Comparison of ENCODE assay signal across 35 cellular contexts in genomic region chr12:114721266-114721665, GRCh38. TPM values are rescaled to one million over a fixed set of nuclear protein-coding genes. Genes with fewer than 3 reads are reported as not detected.
"Had no signal": no experiment of that assay in that cellular context is flagged by ENCODE, and none has a peak within 500 bp of the region (broad histone marks: within the 10 kb centered on the region; RNA-seq: fewer than 3 reads in every experiment).

No MANE protein-coding gene starts in this region.

- FAIRE-seq: bronchial epithelial cell, TTC549 had no signal

- H3K9me3 ChIP-seq: adrenal gland had no signal

- ATAC-seq: activated CD8-positive, alpha-beta T cell treated with anti-CD3 and anti-CD28 coated beads for 36 hours; activated naive CD4-positive, alpha-beta T cell treated with anti-CD3 and anti-CD28 coated beads, Interleukin-2, amount 50 U/mL, for 72 hours; activated T-cell treated with anti-CD3 and anti-CD28 coated beads, Interleukin-2, amount 50 U/mL, for 4 hours; activated T-cell treated with anti-CD3 and anti-CD28 coated beads, Interleukin-2, amount 50 U/mL, for 72 hours; activated T-helper 17 cell treated with anti-CD3 and anti-CD28 coated beads, Interleukin-2, amount 50 U/mL, for 72 hours had no signal

- H3K36me3 ChIP-seq: adrenal gland, cardiac muscle cell had no signal

- H3K27me3 ChIP-seq: adrenal gland, cardiac muscle cell had no signal

- DNase-seq: activated B cell treated with CpG ODN at 0.5 μM for 24 hours; activated CD4-positive, alpha-beta memory T cell treated with anti-CD3 and anti-CD28 coated beads for 36 hours; activated CD4-positive, alpha-beta T cell treated with anti-CD3 and anti-CD28 coated beads for 4 hours; activated CD4-positive, alpha-beta T cell treated with anti-CD3 and anti-CD28 coated beads, Interleukin-2, amount 10 ng/mL, durations not matched to agents 24 days and 14 days; activated CD4-positive, alpha-beta T cell treated with anti-CD3 and anti-CD28 coated beads, Interleukin-2, amount 50 U/mL, for 1 hour; activated CD4-positive, alpha-beta T cell treated with anti-CD3 and anti-CD28 coated beads, Interleukin-2, amount 50 U/mL, for 4 hours; activated CD4-positive, CD25-positive, alpha-beta regulatory T cell treated with anti-CD3 and anti-CD28 coated beads, Interleukin-2, amount 50 U/mL, for 72 hours; activated CD8-positive, alpha-beta memory T cell treated with anti-CD3 and anti-CD28 coated beads, Interleukin-2, amount 50 U/mL, for 4 hours; activated CD8-positive, alpha-beta T cell treated with anti-CD3 and anti-CD28 coated beads for 36 hours; activated effector memory CD4-positive, alpha-beta T cell treated with anti-CD3 and anti-CD28 coated beads, Interleukin-2, amount 50 U/mL, for 16 hours; activated gamma-delta T cell treated with Interleukin-2 at 50 U/mL for 16 hours; activated naive CD4-positive, alpha-beta T cell; activated naive CD4-positive, alpha-beta T cell treated with anti-CD3 and anti-CD28 coated beads for 36 hours; activated naive CD4-positive, alpha-beta T cell treated with anti-CD3 and anti-CD28 coated beads, Interleukin-2, amount 50 U/mL, for 16 hours; activated naive CD8-positive, alpha-beta T cell treated with anti-CD3 and anti-CD28 coated beads for 36 hours; activated T-cell treated with anti-CD3 and anti-CD28 coated beads for 4 hours; activated T-cell treated with anti-CD3 and anti-CD28 coated beads, Interleukin-2, amount 50 U/mL, for 1 hour; activated T-cell treated with anti-CD3 and anti-CD28 coated beads, Interleukin-2, amount 50 U/mL, for 4 hours; activated T-cell treated with anti-CD3 and anti-CD28 coated beads, Interleukin-2, amount 50 U/mL, for 72 hours; adrenal gland; amniotic stem cell; aorta; caudate nucleus; cerebellar nuclear complex; T-helper 1 cell; T-helper 2 cell; T-helper 9 cell had no signal

- H3K4me3 ChIP-seq: adrenal gland, cardiac muscle cell had no signal

- H3K27ac ChIP-seq: adrenal gland, VCaP had no signal

RNA-seq across cellular contexts. Expression of gene TBX3, which starts 37.3 kb away (rescaled TPM):
- total RNA-seq: activated B cell treated with CpG ODN at 0.5 μM for 24 hours; activated CD4-positive, alpha-beta memory T cell treated with anti-CD3 and anti-CD28 coated beads for 36 hours; activated CD4-positive, alpha-beta T cell treated with anti-CD3 and anti-CD28 coated beads, Interleukin-2, amount 10 ng/mL, durations not matched to agents 24 days and 14 days; activated CD8-positive, alpha-beta memory T cell treated with anti-CD3 and anti-CD28 coated beads for 36 hours; activated CD8-positive, alpha-beta T cell treated with anti-CD3 and anti-CD28 coated beads for 36 hours; activated naive CD4-positive, alpha-beta T cell treated with anti-CD3 and anti-CD28 coated beads for 36 hours; activated naive CD4-positive, alpha-beta T cell treated with anti-CD3 and anti-CD28 coated beads, Interleukin-2, amount 50 U/mL, for 72 hours; activated naive CD8-positive, alpha-beta T cell treated with anti-CD3 and anti-CD28 coated beads for 36 hours; activated T-helper 1 cell treated with anti-CD3 and anti-CD28 coated beads, Interleukin-12 subunit alpha, Interleukin-12 subunit beta, Interleukin-2, Interleukin-4 antibody, amounts not matched to agents 30 ng/mL and 10 ng/mL and 1 ng/mL, durations not matched to agents 14 hours and 24 hours and 36 hours; activated T-helper 17 cell treated with anti-CD3 and anti-CD28 coated beads, Interleukin-2, amount 50 U/mL, for 72 hours had no signal
